1 cellular context compared by ENCODE assay signal in the genomic region with DNA sequence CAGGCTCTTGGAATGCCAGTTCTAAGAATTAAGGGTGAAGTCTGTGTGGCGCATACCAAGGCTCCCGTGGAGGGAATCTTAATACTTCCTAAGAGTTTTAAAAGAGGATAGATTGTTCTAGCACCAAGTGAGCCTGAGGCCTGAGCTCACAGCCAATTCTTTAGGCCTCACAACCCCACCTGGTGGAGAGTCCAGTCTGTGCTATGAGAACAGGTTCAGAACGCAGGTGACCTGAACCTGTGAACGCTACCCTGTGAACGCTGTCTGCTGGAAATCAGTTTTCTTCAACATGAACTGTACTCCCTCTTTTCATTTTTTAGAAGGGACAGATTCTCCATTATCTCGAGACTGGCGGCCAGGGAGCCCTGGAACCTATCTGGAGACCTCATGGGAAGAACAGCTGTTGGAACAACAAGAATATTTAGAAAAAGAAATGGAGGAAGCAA.
A peak's percentile ranks its signal among the peaks of the same experiment; 100 is the strongest.
TF ChIP-seq lines count a peak whose summit lies in the region.

No MANE protein-coding gene starts in this region.

TF ChIP-seq in GM12878, 131 proteins besides CTCF, POLR2A, EP300 and RAD21 (continued from another document):
- TF ChIP-seq, protein P1, sequence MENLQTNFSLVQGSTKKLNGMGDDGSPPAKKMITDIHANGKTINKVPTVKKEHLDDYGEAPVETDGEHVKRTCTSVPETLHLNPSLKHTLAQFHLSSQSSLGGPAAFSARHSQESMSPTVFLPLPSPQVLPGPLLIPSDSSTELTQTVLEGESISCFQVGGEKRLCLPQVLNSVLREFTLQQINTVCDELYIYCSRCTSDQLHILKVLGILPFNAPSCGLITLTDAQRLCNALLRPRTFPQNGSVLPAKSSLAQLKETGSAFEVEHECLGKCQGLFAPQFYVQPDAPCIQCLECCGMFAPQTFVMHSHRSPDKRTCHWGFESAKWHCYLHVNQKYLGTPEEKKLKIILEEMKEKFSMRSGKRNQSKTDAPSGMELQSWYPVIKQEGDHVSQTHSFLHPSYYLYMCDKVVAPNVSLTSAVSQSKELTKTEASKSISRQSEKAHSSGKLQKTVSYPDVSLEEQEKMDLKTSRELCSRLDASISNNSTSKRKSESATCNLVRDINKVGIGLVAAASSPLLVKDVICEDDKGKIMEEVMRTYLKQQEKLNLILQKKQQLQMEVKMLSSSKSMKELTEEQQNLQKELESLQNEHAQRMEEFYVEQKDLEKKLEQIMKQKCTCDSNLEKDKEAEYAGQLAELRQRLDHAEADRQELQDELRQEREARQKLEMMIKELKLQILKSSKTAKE (IDR thresholded peaks at IDR 0.05; ENCODE audit: low read depth, poor library complexity, severe bottlenecking): no peak
- TF ChIP-seq IRF4 (IDR thresholded peaks at IDR 0.05; ENCODE audit: low read depth, low read length): no peak
- TF ChIP-seq SIN3A (IDR thresholded peaks at IDR 0.05; ENCODE audit: low read depth, low read length): no peak
- no peak for TF ChIP-seq JUNB (IDR thresholded peaks at IDR 0.05)
- TF ChIP-seq, protein P2, sequence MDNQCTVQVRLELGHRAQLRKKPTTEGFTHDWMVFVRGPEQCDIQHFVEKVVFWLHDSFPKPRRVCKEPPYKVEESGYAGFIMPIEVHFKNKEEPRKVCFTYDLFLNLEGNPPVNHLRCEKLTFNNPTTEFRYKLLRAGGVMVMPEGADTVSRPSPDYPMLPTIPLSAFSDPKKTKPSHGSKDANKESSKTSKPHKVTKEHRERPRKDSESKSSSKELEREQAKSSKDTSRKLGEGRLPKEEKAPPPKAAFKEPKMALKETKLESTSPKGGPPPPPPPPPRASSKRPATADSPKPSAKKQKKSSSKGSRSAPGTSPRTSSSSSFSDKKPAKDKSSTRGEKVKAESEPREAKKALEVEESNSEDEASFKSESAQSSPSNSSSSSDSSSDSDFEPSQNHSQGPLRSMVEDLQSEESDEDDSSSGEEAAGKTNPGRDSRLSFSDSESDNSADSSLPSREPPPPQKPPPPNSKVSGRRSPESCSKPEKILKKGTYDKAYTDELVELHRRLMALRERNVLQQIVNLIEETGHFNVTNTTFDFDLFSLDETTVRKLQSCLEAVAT (IDR thresholded peaks at IDR 0.05): no peak
- TF ChIP-seq SMC3 (IDR thresholded peaks at IDR 0.05; ENCODE audit: borderline replicate concordance, low read length): peak; percentile 87
- TF ChIP-seq ZNF274 (IDR thresholded peaks at IDR 0.05; ENCODE audit: insufficient read depth, insufficient read length): no peak
- 0 out of 2 replicates have a peak, but pooled peaks have one; percentile 37 for TF ChIP-seq YY1 (IDR thresholded peaks at IDR 0.05; ENCODE audit: low read depth, low read length)
- TF ChIP-seq, protein P3, sequence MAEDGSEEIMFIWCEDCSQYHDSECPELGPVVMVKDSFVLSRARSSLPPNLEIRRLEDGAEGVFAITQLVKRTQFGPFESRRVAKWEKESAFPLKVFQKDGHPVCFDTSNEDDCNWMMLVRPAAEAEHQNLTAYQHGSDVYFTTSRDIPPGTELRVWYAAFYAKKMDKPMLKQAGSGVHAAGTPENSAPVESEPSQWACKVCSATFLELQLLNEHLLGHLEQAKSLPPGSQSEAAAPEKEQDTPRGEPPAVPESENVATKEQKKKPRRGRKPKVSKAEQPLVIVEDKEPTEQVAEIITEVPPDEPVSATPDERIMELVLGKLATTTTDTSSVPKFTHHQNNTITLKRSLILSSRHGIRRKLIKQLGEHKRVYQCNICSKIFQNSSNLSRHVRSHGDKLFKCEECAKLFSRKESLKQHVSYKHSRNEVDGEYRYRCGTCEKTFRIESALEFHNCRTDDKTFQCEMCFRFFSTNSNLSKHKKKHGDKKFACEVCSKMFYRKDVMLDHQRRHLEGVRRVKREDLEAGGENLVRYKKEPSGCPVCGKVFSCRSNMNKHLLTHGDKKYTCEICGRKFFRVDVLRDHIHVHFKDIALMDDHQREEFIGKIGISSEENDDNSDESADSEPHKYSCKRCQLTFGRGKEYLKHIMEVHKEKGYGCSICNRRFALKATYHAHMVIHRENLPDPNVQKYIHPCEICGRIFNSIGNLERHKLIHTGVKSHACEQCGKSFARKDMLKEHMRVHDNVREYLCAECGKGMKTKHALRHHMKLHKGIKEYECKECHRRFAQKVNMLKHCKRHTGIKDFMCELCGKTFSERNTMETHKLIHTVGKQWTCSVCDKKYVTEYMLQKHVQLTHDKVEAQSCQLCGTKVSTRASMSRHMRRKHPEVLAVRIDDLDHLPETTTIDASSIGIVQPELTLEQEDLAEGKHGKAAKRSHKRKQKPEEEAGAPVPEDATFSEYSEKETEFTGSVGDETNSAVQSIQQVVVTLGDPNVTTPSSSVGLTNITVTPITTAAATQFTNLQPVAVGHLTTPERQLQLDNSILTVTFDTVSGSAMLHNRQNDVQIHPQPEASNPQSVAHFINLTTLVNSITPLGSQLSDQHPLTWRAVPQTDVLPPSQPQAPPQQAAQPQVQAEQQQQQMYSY (CRISPR knock-in tag; IDR thresholded peaks at IDR 0.05): no peak
- no peak for TF ChIP-seq NFYA (IDR thresholded peaks at IDR 0.05; ENCODE audit: borderline replicate concordance, low read depth, low read length)
- TF ChIP-seq, protein P4, sequence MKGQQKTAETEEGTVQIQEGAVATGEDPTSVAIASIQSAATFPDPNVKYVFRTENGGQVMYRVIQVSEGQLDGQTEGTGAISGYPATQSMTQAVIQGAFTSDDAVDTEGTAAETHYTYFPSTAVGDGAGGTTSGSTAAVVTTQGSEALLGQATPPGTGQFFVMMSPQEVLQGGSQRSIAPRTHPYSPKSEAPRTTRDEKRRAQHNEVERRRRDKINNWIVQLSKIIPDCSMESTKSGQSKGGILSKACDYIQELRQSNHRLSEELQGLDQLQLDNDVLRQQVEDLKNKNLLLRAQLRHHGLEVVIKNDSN (IDR thresholded peaks at IDR 0.05; ENCODE audit: borderline replicate concordance, extremely low read length, insufficient read depth, low read depth, low read length): no peak
- TF ChIP-seq, protein P5, sequence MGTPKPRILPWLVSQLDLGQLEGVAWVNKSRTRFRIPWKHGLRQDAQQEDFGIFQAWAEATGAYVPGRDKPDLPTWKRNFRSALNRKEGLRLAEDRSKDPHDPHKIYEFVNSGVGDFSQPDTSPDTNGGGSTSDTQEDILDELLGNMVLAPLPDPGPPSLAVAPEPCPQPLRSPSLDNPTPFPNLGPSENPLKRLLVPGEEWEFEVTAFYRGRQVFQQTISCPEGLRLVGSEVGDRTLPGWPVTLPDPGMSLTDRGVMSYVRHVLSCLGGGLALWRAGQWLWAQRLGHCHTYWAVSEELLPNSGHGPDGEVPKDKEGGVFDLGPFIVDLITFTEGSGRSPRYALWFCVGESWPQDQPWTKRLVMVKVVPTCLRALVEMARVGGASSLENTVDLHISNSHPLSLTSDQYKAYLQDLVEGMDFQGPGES (IDR thresholded peaks at IDR 0.05): no peak
- TF ChIP-seq, protein P6, sequence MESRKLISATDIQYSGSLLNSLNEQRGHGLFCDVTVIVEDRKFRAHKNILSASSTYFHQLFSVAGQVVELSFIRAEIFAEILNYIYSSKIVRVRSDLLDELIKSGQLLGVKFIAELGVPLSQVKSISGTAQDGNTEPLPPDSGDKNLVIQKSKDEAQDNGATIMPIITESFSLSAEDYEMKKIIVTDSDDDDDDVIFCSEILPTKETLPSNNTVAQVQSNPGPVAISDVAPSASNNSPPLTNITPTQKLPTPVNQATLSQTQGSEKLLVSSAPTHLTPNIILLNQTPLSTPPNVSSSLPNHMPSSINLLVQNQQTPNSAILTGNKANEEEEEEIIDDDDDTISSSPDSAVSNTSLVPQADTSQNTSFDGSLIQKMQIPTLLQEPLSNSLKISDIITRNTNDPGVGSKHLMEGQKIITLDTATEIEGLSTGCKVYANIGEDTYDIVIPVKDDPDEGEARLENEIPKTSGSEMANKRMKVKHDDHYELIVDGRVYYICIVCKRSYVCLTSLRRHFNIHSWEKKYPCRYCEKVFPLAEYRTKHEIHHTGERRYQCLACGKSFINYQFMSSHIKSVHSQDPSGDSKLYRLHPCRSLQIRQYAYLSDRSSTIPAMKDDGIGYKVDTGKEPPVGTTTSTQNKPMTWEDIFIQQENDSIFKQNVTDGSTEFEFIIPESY (IDR thresholded peaks at IDR 0.05): no peak
- TF ChIP-seq MXI1 (IDR thresholded peaks at IDR 0.05; ENCODE audit: low read depth, low read length): no peak
- TF ChIP-seq, protein P7, sequence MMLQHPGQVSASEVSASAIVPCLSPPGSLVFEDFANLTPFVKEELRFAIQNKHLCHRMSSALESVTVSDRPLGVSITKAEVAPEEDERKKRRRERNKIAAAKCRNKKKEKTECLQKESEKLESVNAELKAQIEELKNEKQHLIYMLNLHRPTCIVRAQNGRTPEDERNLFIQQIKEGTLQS (IDR thresholded peaks at IDR 0.05; ENCODE audit: borderline replicate concordance, extremely low read depth, low read depth, low read length): no peak
